In the genomic region with DNA sequence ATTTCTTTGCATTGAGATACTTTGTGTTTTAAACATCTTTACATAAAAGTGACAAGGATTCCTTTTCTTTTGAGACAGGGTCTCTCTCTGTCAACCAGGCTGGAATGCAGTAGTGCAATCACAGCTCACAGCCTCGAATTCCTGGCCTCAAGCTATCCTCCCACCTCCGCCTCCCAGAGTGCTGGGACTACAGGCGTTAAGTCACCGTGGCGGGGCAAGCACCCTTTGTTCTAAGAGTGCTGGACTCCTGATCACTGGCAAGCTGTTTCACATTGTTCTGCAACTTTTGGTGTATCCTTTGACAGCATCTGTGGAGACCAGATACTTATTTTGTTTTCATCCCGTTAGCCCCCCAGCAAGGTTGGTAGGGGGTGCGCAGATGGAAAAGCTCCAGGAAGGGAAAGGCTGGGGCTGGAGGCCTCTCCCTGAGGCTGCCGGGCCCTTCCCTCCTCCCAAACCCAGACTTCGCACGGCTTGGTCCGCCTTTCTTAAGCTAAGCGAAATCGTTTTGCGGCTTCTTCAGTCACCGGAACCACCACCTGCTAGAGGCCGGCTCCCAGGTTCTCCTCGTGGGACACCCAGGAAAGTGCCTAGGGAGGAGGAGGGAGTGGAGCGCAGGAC, we compare ENCODE assay signal across 8 cellular contexts. TPM values are rescaled to one million over a fixed set of nuclear protein-coding genes. Genes with fewer than 3 reads are reported as not detected.
A peak's percentile ranks its signal among the peaks of the same experiment; 100 is the strongest.
DNase-seq lines count a peak whose midpoint lies in the region; ATAC-seq and TF ChIP-seq lines count a peak whose summit lies in the region.

No MANE protein-coding gene starts in this region.

- WGBS in esophagus muscularis mucosa, result 32% methylated on average over 17 of the region's 18 CpGs
- WGBS in neuronal stem cell (ENCODE audit: extremely low coverage in 2 of 2, insufficient read length in 2 of 2, insufficient replicate concordance in 1 of 2), 2 donors, result no CpG with 5 or more reads among the region's 18 CpGs

- H2BK15ac ChIP-seq in neuronal stem cell (ENCODE audit: low read length), result no peak overlapping the region

- peaks cover 19% of the 10 kb centered on the region for H3K4me1 ChIP-seq in CD4-positive, CD25-positive, alpha-beta regulatory T cell (ENCODE audit: control insufficient read depth, insufficient read depth, low read length, poor library complexity, severe bottlenecking)
- H3K4me1 ChIP-seq in Peyer's patch (peaks cover 0 to 19% (median 7%) of the 10 kb centered on the region in 4 donors), esophagus muscularis mucosa (peaks cover 15 to 30% (median 27%) of the 10 kb centered on the region in 4 donors), neuronal stem cell (ENCODE audit: control insufficient read depth in 2 of 2, insufficient read depth in 1 of 2, low read depth in 1 of 2, low read length in 2 of 2) (peaks cover 15 to 22% of the 10 kb centered on the region in 2 donors)

- H2AK5ac ChIP-seq in neuronal stem cell (ENCODE audit: low read depth, low read length), result no peak overlapping the region

- no peaks in the 10 kb centered on the region for H3K79me1 ChIP-seq in neuronal stem cell (ENCODE audit: low read depth, low read length)

- no peak overlapping the region for H2BK5ac ChIP-seq in neuronal stem cell (ENCODE audit: low read length)

- no peak overlapping the region for H3K9ac ChIP-seq in neuronal stem cell (ENCODE audit: low read depth, low read length, poor library complexity)

- no peak overlapping the region for H3K4me3 ChIP-seq in CD4-positive, CD25-positive, alpha-beta regulatory T cell (ENCODE audit: low read depth, low read length)
- H3K4me3 ChIP-seq in Peyer's patch (peak overlapping the region; percentile 29 to 62 (median 54)), esophagus muscularis mucosa (peak overlapping the region; percentile 61 to 69 (median 64)), neuronal stem cell (ENCODE audit: low read length in 2 of 2) (peak overlapping the region; percentile 3 to 75)

- TF ChIP-seq CTCF in Peyer's patch (IDR thresholded peaks at IDR 0.05), result no peak
- no peak for TF ChIP-seq CTCF in esophagus muscularis mucosa (IDR thresholded peaks at IDR 0.05)

- H3K36me3 ChIP-seq in CD4-positive, CD25-positive, alpha-beta regulatory T cell (ENCODE audit: control insufficient read depth, insufficient read depth, low read length), result no peaks in the 10 kb centered on the region
- H3K36me3 ChIP-seq in Peyer's patch (no peaks in the 10 kb centered on the region), esophagus muscularis mucosa (no peaks in the 10 kb centered on the region), neuronal stem cell (replicated peaks in 1 of 2; ENCODE audit: control insufficient read depth in 2 of 2, insufficient read depth in 2 of 2, low read length in 2 of 2) (no peaks in the 10 kb centered on the region)

- peaks cover 0 to 10% (median 0%) of the 10 kb centered on the region in 7 donors for H3K9me3 Mint-ChIP-seq in CD4-positive, CD25-positive, alpha-beta regulatory T cell

- H2AFZ ChIP-seq in neuronal stem cell (ENCODE audit: low read length), result peak overlapping the region; percentile 90

- peaks cover 0 to 29% (median 3%) of the 10 kb centered on the region in 4 donors for H3K4me1 Mint-ChIP-seq in CD4-positive, CD25-positive, alpha-beta regulatory T cell

- H3K27ac ChIP-seq in CD4-positive, CD25-positive, alpha-beta regulatory T cell (ENCODE audit: insufficient read depth, low read length, poor library complexity, severe bottlenecking), result no peak overlapping the region
- H3K27ac ChIP-seq in Peyer's patch, result peak overlapping the region in 1 of 4 donors; percentile 42
- peak overlapping the region; percentile 59 to 72 (median 67) for H3K27ac ChIP-seq in esophagus muscularis mucosa (replicated peaks in 1 of 4)
- H3K27ac ChIP-seq in neuronal stem cell (replicated peaks; ENCODE audit: low read length), result no peak overlapping the region

- no peak overlapping the region for H4K91ac ChIP-seq in neuronal stem cell (ENCODE audit: low read depth, low read length, poor library complexity)

- no peak overlapping the region for H4K8ac ChIP-seq in neuronal stem cell (ENCODE audit: low read depth, low read length)

- H3K9me3 ChIP-seq in CD4-positive, CD25-positive, alpha-beta regulatory T cell (ENCODE audit: control insufficient read depth in 2 of 2, low read length in 2 of 2), result no peaks in the 10 kb centered on the region
- H3K9me3 ChIP-seq in Peyer's patch (no peaks in the 10 kb centered on the region), esophagus muscularis mucosa (no peaks in the 10 kb centered on the region), neuronal stem cell (replicated peaks in 1 of 2; ENCODE audit: control insufficient read depth in 2 of 2, insufficient read depth in 1 of 2, low read depth in 1 of 2, low read length in 2 of 2) (peaks cover 0 to 3% of the 10 kb centered on the region in 2 donors)

- TF ChIP-seq POLR2A in Peyer's patch (IDR thresholded peaks at IDR 0.05) (no peak), esophagus muscularis mucosa (IDR thresholded peaks at IDR 0.05; ENCODE audit: low read depth) (no peak)

- no peak overlapping the region for H2BK120ac ChIP-seq in neuronal stem cell (ENCODE audit: low read depth, low read length)

- peak overlapping the region; percentile 73 for H3K4me2 ChIP-seq in neuronal stem cell (ENCODE audit: insufficient read depth, low read length, poor library complexity, severe bottlenecking)

- H3K36me3 Mint-ChIP-seq in CD4-positive, CD25-positive, alpha-beta regulatory T cell, result peaks cover 12% of the 10 kb centered on the region

- intact Hi-C loops in esophagus muscularis mucosa (cut with DNase I), result no loop called here

- H2BK12ac ChIP-seq in neuronal stem cell (ENCODE audit: low read length), result no peak overlapping the region

- H3K27ac Mint-ChIP-seq in CD4-positive, CD25-positive, alpha-beta regulatory T cell, result no peak overlapping the region

- no peak for ATAC-seq in CD4-positive, CD25-positive, alpha-beta regulatory T cell (ENCODE audit: low read depth in 2 of 2)
- ATAC-seq in HG02759 (IDR thresholded peaks at IDR 0.05; ENCODE audit: unreplicated experiment) (no peak), GM18867 (IDR thresholded peaks at IDR 0.05; ENCODE audit: unreplicated experiment) (no peak), GM21360 (IDR thresholded peaks at IDR 0.05; ENCODE audit: unreplicated experiment) (no peak)

- H3K4me3 Mint-ChIP-seq in CD4-positive, CD25-positive, alpha-beta regulatory T cell, result peak overlapping the region; percentile 56 to 87 (median 68)

- no peak overlapping the region for H3K23ac ChIP-seq in neuronal stem cell (ENCODE audit: low read depth, low read length, poor library complexity)

- DNase-seq in CD4-positive, CD25-positive, alpha-beta regulatory T cell, result no peak
- no peak for DNase-seq in Peyer's patch
- no peak for DNase-seq in esophagus muscularis mucosa (ENCODE audit: extremely low spot score)
- peak; percentile 24 for DNase-seq in neuronal stem cell (ENCODE audit: low spot score)
- no peak for DNase-seq in stimulated activated CD4-positive, alpha-beta T cell treated with anti-CD3 and anti-CD28 coated beads, Interleukin-2, amount 100 ng/mL, for 48 hours

- no peak overlapping the region for H3K14ac ChIP-seq in neuronal stem cell (ENCODE audit: low read length)

- peak overlapping the region; percentile 6 for H3K18ac ChIP-seq in neuronal stem cell (ENCODE audit: low read length)

- peaks cover 68% of the 10 kb centered on the region for H3K27me3 Mint-ChIP-seq in CD4-positive, CD25-positive, alpha-beta regulatory T cell

- no peak overlapping the region for H3K4ac ChIP-seq in neuronal stem cell (ENCODE audit: low read length)

- H3K27me3 ChIP-seq in CD4-positive, CD25-positive, alpha-beta regulatory T cell (ENCODE audit: control insufficient read depth, insufficient read depth, low read length), result peaks cover 23% of the 10 kb centered on the region
- H3K27me3 ChIP-seq in Peyer's patch, result no peaks in the 10 kb centered on the region
- H3K27me3 ChIP-seq in esophagus muscularis mucosa, result peaks cover 0 to 52% (median 25%) of the 10 kb centered on the region in 4 donors
- H3K27me3 ChIP-seq in neuronal stem cell (ENCODE audit: control insufficient read depth in 3 of 3, insufficient read depth in 3 of 3, low read depth in 1 of 3, low read length in 3 of 3), result peaks cover 8 to 80% (median 38%) of the 10 kb centered on the region in 3 experiments

- no peak for TF ChIP-seq EP300 in esophagus muscularis mucosa (IDR thresholded peaks at IDR 0.05)

RNA-seq across cellular contexts. Expression of a gene that starts 1.1 kb away (rescaled TPM):
- total RNA-seq in CD4-positive, CD25-positive, alpha-beta regulatory T cell, result 0.39 TPM
- under 1 TPM in 2 of 4 donors, not detected in 2; 0.08 to 0.13 TPM for polyA plus RNA-seq in CD4-positive, CD25-positive, alpha-beta regulatory T cell
- total RNA-seq in Peyer's patch (1 to 10 TPM in 1 of 4 donors, under 1 TPM in 1, not detected in 2; 0.94 to 2.5 TPM), esophagus muscularis mucosa (10 to 100 TPM in 2 of 4 donors, 1 to 10 TPM in 2; 8.7 to 17.8 (median 13.3) TPM)
- polyA plus RNA-seq in neuronal stem cell (2013, experiment 1 of 2), result 0.35 TPM
- 0.50 TPM for polyA plus RNA-seq in neuronal stem cell (2013, experiment 2 of 2)

RNA-seq across cellular contexts. Expression of a gene that starts 44.7 kb away (rescaled TPM):
- not detected for total RNA-seq in CD4-positive, CD25-positive, alpha-beta regulatory T cell
- under 1 TPM in 1 of 4 donors, not detected in 3; 0.52 TPM for polyA plus RNA-seq in CD4-positive, CD25-positive, alpha-beta regulatory T cell
- total RNA-seq in Peyer's patch (10 to 100 TPM in 1 of 4 donors, 1 to 10 TPM in 1, not detected in 2; 1.2 to 10.7 TPM), esophagus muscularis mucosa (1 to 10 TPM; 1.2 to 5.1 (median 3.8) TPM)
- 1.4 TPM for polyA plus RNA-seq in neuronal stem cell (2013, experiment 1 of 2)
- polyA plus RNA-seq in neuronal stem cell (2013, experiment 2 of 2), result 1.2 TPM

RNA-seq across cellular contexts. Expression of a gene that starts 47.0 kb away (rescaled TPM):
- total RNA-seq in CD4-positive, CD25-positive, alpha-beta regulatory T cell, result not detected
- not detected for polyA plus RNA-seq in CD4-positive, CD25-positive, alpha-beta regulatory T cell
- total RNA-seq in Peyer's patch, result 10 to 100 TPM in 3 of 4 donors, 1 to 10 TPM in 1; 5.8 to 81.7 (median 11.1) TPM
- 10 to 100 TPM; 10.8 to 23.5 (median 20.7) TPM for total RNA-seq in esophagus muscularis mucosa
- 0.98 TPM for polyA plus RNA-seq in neuronal stem cell (2013, experiment 1 of 2)
- polyA plus RNA-seq in neuronal stem cell (2013, experiment 2 of 2), result 0.96 TPM

RNA-seq across cellular contexts. Expression of a gene that starts 59.0 kb away (rescaled TPM):
- total RNA-seq in CD4-positive, CD25-positive, alpha-beta regulatory T cell, result 8.5 TPM
- 1 to 10 TPM in 3 of 4 donors, under 1 TPM in 1; 0.33 to 3.7 (median 1.9) TPM for polyA plus RNA-seq in CD4-positive, CD25-positive, alpha-beta regulatory T cell
- total RNA-seq in Peyer's patch, result 100 to 1,000 TPM in 2 of 4 donors, 10 to 100 TPM in 2; 91.6 to 135 (median 102) TPM
- 1 to 10 TPM in 3 of 4 donors, under 1 TPM in 1; 0.83 to 4.9 (median 3.2) TPM for total RNA-seq in esophagus muscularis mucosa
- not detected for polyA plus RNA-seq in neuronal stem cell (2013, experiment 1 of 2)
- not detected for polyA plus RNA-seq in neuronal stem cell (2013, experiment 2 of 2)

Comparison
In these comparisons a context has a peak if more than half of its experiments do, and no peak if none do; other contexts are left out.
1. H3K27ac ChIP-seq: peak in esophagus muscularis mucosa (4 of 4); none in CD4-positive, CD25-positive, alpha-beta regulatory T cell (single experiment) and neuronal stem cell (single experiment).